1 cellular context compared by ENCODE assay signal in genomic region chr14:74881425-74882102, GRCh38.
TF ChIP-seq lines count a peak whose summit lies in the region.

Gene DLST, plus strand, starts transcription at chr14:74881916. Its CDS starts 38 bp downstream, at chr14:74881954.

TF ChIP-seq in HepG2, 621 proteins besides CTCF, POLR2A, EP300 and RAD21 (continued from another document and continues in another):
- TF ChIP-seq, protein P1, sequence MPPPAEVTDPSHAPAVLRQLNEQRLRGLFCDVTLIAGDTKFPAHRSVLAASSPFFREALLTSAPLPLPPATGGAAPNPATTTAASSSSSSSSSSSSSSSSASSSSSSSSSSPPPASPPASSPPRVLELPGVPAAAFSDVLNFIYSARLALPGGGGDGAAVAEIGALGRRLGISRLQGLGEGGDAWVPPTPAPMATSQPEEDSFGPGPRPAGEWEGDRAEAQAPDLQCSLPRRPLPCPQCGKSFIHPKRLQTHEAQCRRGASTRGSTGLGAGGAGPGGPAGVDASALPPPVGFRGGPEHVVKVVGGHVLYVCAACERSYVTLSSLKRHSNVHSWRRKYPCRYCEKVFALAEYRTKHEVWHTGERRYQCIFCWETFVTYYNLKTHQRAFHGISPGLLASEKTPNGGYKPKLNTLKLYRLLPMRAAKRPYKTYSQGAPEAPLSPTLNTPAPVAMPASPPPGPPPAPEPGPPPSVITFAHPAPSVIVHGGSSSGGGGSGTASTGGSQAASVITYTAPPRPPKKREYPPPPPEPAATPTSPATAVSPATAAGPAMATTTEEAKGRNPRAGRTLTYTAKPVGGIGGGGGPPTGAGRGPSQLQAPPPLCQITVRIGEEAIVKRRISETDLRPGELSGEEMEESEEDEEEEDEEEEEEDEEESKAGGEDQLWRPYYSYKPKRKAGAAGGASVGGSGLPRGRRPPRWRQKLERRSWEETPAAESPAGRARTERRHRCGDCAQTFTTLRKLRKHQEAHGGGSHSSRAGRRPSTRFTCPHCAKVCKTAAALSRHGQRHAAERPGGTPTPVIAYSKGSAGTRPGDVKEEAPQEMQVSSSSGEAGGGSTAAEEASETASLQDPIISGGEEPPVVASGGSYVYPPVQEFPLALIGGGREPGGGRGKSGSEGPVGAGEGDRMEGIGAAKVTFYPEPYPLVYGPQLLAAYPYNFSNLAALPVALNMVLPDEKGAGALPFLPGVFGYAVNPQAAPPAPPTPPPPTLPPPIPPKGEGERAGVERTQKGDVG (CRISPR knock-in tag; IDR thresholded peaks at IDR 0.05; ENCODE audit: borderline replicate concordance) = no peak; the same call in 1 of the 2 replicates
- TF ChIP-seq ZNF746 (CRISPR knock-in tag; IDR thresholded peaks at IDR 0.05) (peak; percentile 88), ZNF512 (CRISPR knock-in tag; IDR thresholded peaks at IDR 0.05) (0 out of 2 replicates have a peak, but pooled peaks have one; percentile 14), POGZ (CRISPR knock-in tag; IDR thresholded peaks at IDR 0.05) (peak; percentile 64), DR1 (CRISPR knock-in tag; IDR thresholded peaks at IDR 0.05) (peak; percentile 33; the same call in 1 of the 2 replicates), KLF16 (CRISPR knock-in tag; IDR thresholded peaks at IDR 0.05) (peak in 1 of 2 experiments; percentile 82; a peak in 2 of 4 replicates), CREB1 (IDR thresholded peaks at IDR 0.05) (peak; percentile 34; the same call in 1 of the 2 replicates), CREB1 (CRISPR knock-in tag; IDR thresholded peaks at IDR 0.05) (peak; percentile 32; the same call in 1 of the 2 replicates), ZNF333 (CRISPR knock-in tag; IDR thresholded peaks at IDR 0.05; ENCODE audit: borderline replicate concordance) (0 out of 2 replicates have a peak, but pooled peaks have one; percentile 59), CHD2 (IDR thresholded peaks at IDR 0.05; ENCODE audit: low read depth, low read length) (no peak), KLF12 (CRISPR knock-in tag; IDR thresholded peaks at IDR 0.05; ENCODE audit: borderline replicate concordance) (no peak), MEF2D (CRISPR knock-in tag; IDR thresholded peaks at IDR 0.05) (peak; percentile 51; the same call in 1 of the 2 replicates), ZNF343 (CRISPR knock-in tag; IDR thresholded peaks at IDR 0.05) (no peak), ZNF776 (CRISPR knock-in tag; IDR thresholded peaks at IDR 0.05) (no peak; the same call in 1 of the 2 replicates), FOSL2 (CRISPR knock-in tag; IDR thresholded peaks at IDR 0.05) (peak; percentile 27), ZNF138 (CRISPR knock-in tag; IDR thresholded peaks at IDR 0.05; ENCODE audit: low read depth) (no peak), ZNF660 (CRISPR knock-in tag; IDR thresholded peaks at IDR 0.05; ENCODE audit: borderline replicate concordance, low read depth) (no peak), FLYWCH1 (CRISPR knock-in tag; IDR thresholded peaks at IDR 0.05) (peak; percentile 76; the same call in 1 of the 2 replicates), CBFB (CRISPR knock-in tag; IDR thresholded peaks at IDR 0.05) (peak; percentile 83), ZNF749 (CRISPR knock-in tag; IDR thresholded peaks at IDR 0.05; ENCODE audit: borderline replicate concordance) (peak; percentile 83), ZNF709 (CRISPR knock-in tag; IDR thresholded peaks at IDR 0.05) (no peak), JUND (CRISPR knock-in tag; IDR thresholded peaks at IDR 0.05) (0 out of 2 replicates have a peak, but pooled peaks have one; percentile 43), NR2F2 (IDR thresholded peaks at IDR 0.05; ENCODE audit: borderline replicate concordance, low read depth) (peak; percentile 25; the same call in 1 of the 2 replicates), CSRNP2 (CRISPR knock-in tag; conservative IDR thresholded peaks at IDR 0.05; ENCODE audit: low read depth) (peak; percentile 71; the same call in 1 of the 2 replicates), SAFB2 (CRISPR knock-in tag; IDR thresholded peaks at IDR 0.05; ENCODE audit: borderline replicate concordance, low read depth) (peak; percentile 57; the same call in 1 of the 2 replicates), SOX5 (CRISPR knock-in tag; IDR thresholded peaks at IDR 0.05; ENCODE audit: borderline replicate concordance) (peak; percentile 46; the same call in 1 of the 2 replicates), ZNF124 (CRISPR knock-in tag; IDR thresholded peaks at IDR 0.05) (peak; percentile 82; the same call in 1 of the 2 replicates), ZSCAN25 (CRISPR knock-in tag; IDR thresholded peaks at IDR 0.05) (no peak), BCL3 (CRISPR knock-in tag; IDR thresholded peaks at IDR 0.05) (no peak), IRF9 (CRISPR knock-in tag; IDR thresholded peaks at IDR 0.05; ENCODE audit: borderline replicate concordance) (peak; percentile 84; the same call in 1 of the 2 replicates), ARNTL (CRISPR knock-in tag; IDR thresholded peaks at IDR 0.05) (no peak), ZNF644 (CRISPR knock-in tag; IDR thresholded peaks at IDR 0.05; ENCODE audit: low read depth) (no peak), ZMAT3 (CRISPR knock-in tag; conservative IDR thresholded peaks at IDR 0.05) (peak; percentile 71), PAF1 (CRISPR knock-in tag; IDR thresholded peaks at IDR 0.05) (no peak), ZIK1 (CRISPR knock-in tag; IDR thresholded peaks at IDR 0.05; ENCODE audit: borderline replicate concordance, low read depth) (0 out of 2 replicates have a peak, but pooled peaks have one; percentile 60), THRA (CRISPR knock-in tag; IDR thresholded peaks at IDR 0.05; ENCODE audit: borderline replicate concordance) (peak; percentile 52; the same call in 1 of the 2 replicates), ZNF572 (CRISPR knock-in tag; IDR thresholded peaks at IDR 0.05) (peak; percentile 23; the same call in 1 of the 2 replicates), ZSCAN21 (CRISPR knock-in tag; IDR thresholded peaks at IDR 0.05; ENCODE audit: borderline replicate concordance) (peak; percentile 85), ZFP36L1 (CRISPR knock-in tag; IDR thresholded peaks at IDR 0.05) (peak; percentile 83; the same call in 1 of the 2 replicates), ZNF30 (CRISPR knock-in tag; IDR thresholded peaks at IDR 0.05) (peak; percentile 74; the same call in 1 of the 2 replicates), ZNF615 (CRISPR knock-in tag; IDR thresholded peaks at IDR 0.05; ENCODE audit: borderline replicate concordance) (no peak), GATAD2A (CRISPR knock-in tag; IDR thresholded peaks at IDR 0.05) (peak; percentile 42; the same call in 1 of the 2 replicates), NR2F1 (CRISPR knock-in tag; IDR thresholded peaks at IDR 0.05) (peak in 1 of 2 experiments; percentile 38; a peak in 1 of 4 replicates), YY1 (IDR thresholded peaks at IDR 0.05; ENCODE audit: insufficient read depth, insufficient replicate concordance, low read depth, low read length) (peak; percentile 58), ZNF468 (CRISPR knock-in tag; IDR thresholded peaks at IDR 0.05) (peak; percentile 94; the same call in 1 of the 2 replicates), KDM3A (CRISPR knock-in tag; IDR thresholded peaks at IDR 0.05; ENCODE audit: low read depth) (peak; percentile 51; the same call in 1 of the 2 replicates), PRPF4 (IDR thresholded peaks at IDR 0.05; ENCODE audit: low read depth, low read length, poor library complexity, severe bottlenecking) (no peak), ZNF775 (CRISPR knock-in tag; IDR thresholded peaks at IDR 0.05; ENCODE audit: borderline replicate concordance) (no peak), CREM (IDR thresholded peaks at IDR 0.05) (no peak), CREM (CRISPR knock-in tag; IDR thresholded peaks at IDR 0.05) (no peak)
- TF ChIP-seq, protein P2, sequence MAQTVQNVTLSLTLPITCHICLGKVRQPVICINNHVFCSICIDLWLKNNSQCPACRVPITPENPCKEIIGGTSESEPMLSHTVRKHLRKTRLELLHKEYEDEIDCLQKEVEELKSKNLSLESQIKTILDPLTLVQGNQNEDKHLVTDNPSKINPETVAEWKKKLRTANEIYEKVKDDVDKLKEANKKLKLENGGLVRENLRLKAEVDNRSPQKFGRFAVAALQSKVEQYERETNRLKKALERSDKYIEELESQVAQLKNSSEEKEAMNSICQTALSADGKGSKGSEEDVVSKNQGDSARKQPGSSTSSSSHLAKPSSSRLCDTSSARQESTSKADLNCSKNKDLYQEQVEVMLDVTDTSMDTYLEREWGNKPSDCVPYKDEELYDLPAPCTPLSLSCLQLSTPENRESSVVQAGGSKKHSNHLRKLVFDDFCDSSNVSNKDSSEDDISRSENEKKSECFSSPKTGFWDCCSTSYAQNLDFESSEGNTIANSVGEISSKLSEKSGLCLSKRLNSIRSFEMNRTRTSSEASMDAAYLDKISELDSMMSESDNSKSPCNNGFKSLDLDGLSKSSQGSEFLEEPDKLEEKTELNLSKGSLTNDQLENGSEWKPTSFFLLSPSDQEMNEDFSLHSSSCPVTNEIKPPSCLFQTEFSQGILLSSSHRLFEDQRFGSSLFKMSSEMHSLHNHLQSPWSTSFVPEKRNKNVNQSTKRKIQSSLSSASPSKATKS (CRISPR knock-in tag; IDR thresholded peaks at IDR 0.05) = no peak
- TF ChIP-seq, protein P3, sequence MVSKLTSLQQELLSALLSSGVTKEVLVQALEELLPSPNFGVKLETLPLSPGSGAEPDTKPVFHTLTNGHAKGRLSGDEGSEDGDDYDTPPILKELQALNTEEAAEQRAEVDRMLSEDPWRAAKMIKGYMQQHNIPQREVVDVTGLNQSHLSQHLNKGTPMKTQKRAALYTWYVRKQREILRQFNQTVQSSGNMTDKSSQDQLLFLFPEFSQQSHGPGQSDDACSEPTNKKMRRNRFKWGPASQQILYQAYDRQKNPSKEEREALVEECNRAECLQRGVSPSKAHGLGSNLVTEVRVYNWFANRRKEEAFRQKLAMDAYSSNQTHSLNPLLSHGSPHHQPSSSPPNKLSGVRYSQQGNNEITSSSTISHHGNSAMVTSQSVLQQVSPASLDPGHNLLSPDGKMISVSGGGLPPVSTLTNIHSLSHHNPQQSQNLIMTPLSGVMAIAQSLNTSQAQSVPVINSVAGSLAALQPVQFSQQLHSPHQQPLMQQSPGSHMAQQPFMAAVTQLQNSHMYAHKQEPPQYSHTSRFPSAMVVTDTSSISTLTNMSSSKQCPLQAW (CRISPR knock-in tag; IDR thresholded peaks at IDR 0.05) = peak; percentile 87
- TF ChIP-seq, protein P4, sequence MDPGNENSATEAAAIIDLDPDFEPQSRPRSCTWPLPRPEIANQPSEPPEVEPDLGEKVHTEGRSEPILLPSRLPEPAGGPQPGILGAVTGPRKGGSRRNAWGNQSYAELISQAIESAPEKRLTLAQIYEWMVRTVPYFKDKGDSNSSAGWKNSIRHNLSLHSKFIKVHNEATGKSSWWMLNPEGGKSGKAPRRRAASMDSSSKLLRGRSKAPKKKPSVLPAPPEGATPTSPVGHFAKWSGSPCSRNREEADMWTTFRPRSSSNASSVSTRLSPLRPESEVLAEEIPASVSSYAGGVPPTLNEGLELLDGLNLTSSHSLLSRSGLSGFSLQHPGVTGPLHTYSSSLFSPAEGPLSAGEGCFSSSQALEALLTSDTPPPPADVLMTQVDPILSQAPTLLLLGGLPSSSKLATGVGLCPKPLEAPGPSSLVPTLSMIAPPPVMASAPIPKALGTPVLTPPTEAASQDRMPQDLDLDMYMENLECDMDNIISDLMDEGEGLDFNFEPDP (CRISPR knock-in tag; conservative IDR thresholded peaks at IDR 0.05) = 0 out of 2 replicates have a peak, but pooled peaks have one; percentile 41
